9 cellular contexts compared by ENCODE assay signal in the genomic region with DNA sequence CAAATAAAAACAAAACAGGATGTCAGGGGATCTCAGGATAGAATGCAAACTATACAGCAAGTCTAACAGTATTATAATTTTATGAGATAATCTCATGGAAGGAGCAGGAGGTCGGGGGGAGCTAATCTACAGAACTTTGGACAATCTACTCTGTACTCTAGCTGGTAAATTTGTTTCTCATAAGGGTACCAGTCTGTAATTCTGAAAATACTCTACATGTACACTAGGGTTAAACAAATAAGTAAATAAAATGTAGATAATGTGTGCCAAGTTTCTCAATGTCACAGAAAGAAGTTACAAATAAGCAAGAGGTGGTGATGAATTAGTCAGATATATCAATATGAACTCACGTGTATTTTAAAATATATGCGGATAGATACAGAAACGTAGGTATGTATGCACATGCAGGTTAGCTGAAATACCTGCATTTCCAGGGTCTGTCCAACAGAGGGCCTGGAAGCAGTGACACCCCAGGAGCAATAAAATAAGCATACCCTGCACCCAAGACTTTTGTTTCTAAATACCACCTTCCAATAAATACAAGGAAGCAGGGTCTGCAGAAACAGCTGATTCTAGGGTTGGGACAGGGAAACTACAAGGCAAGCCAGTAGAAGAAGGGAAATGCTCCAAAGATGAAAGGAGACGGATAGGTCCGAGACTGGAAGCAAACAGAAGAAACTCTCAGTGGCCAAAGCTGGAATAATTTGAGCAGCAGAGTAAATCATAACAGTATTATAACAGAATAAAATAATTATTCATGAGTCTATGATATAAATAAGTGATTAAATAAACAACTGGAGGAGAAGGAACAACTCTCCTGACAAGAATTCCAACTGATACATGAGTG. TPM values are rescaled to one million over a fixed set of nuclear protein-coding genes. Genes with fewer than 3 reads are reported as not detected.
A peak's percentile ranks its signal among the peaks of the same experiment; 100 is the strongest.
DNase-seq lines count a peak whose midpoint lies in the region; ATAC-seq and TF ChIP-seq lines count a peak whose summit lies in the region.
"Had no signal": no experiment of that assay in that cellular context is flagged by ENCODE, and none has a peak within 500 bp of the region (broad histone marks: within the 10 kb centered on the region; RNA-seq: fewer than 3 reads in every experiment).

No MANE protein-coding gene starts in this region.

- TF ChIP-seq CTCF in dorsolateral prefrontal cortex (IDR thresholded peaks at IDR 0.05 in 54 of 56, conservative IDR thresholded peaks at IDR 0.05 in 2 of 56; ENCODE audit: low read depth in 1 of 56, partially characterized antibody in 56 of 56): peak in 53 of 56 donors; percentile 28 to 65 (median 46)

- H3K27me3 ChIP-seq in dorsolateral prefrontal cortex: no peaks in the 10 kb centered on the region

- no peak overlapping the region for H3K4me3 ChIP-seq in dorsolateral prefrontal cortex
- H3K4me3 ChIP-seq: SK-N-MC had no signal

- peak; percentile 62 for ATAC-seq in HG03571 (IDR thresholded peaks at IDR 0.05; ENCODE audit: unreplicated experiment)
- peak; percentile 44 to 50 for ATAC-seq in natural killer cell treated with Interleukin-12 subunit alpha and Interleukin-12 subunit beta and Interleukin-15 and Interleukin-18, amount 100 ng/mL, for 72 hours
- no peak for ATAC-seq in GM21528 (IDR thresholded peaks at IDR 0.05; ENCODE audit: low FRiP score, unreplicated experiment)

- peaks cover 46 to 47% of the 10 kb centered on the region in 2 donors for H3K4me1 Mint-ChIP-seq in natural killer cell treated with Interleukin-12 subunit alpha and Interleukin-12 subunit beta and Interleukin-15 and Interleukin-18, amount 100 ng/mL, for 72 hours (ENCODE audit: low read depth in 2 of 2)

- no peaks in the 10 kb centered on the region for H3K36me3 Mint-ChIP-seq in natural killer cell treated with Interleukin-12 subunit alpha and Interleukin-12 subunit beta and Interleukin-15 and Interleukin-18, amount 100 ng/mL, for 72 hours

- H3K27ac ChIP-seq in dorsolateral prefrontal cortex: no peak overlapping the region

- DNase-seq in CD1c-positive myeloid dendritic cell (ENCODE audit: extremely low spot score) (peak; percentile 56), GM19238 (ENCODE audit: insufficient read length, low spot score) (peak; percentile 15), dorsolateral prefrontal cortex (peak in 1 of 10 donors; percentile 6), mesenteric fat pad (ENCODE audit: low spot score) (no peak)
- peak; percentile 41 for DNase-seq in activated CD4-positive, alpha-beta T cell treated with anti-CD3 and anti-CD28 coated beads for 1 hour
- no peak for DNase-seq in natural killer cell treated with Interleukin-12 subunit alpha and Interleukin-12 subunit beta and Interleukin-15 and Interleukin-18, amount 100 ng/mL, for 72 hours (ENCODE audit: low spot score)

- H3K27ac Mint-ChIP-seq in natural killer cell treated with Interleukin-12 subunit alpha and Interleukin-12 subunit beta and Interleukin-15 and Interleukin-18, amount 100 ng/mL, for 72 hours: peak overlapping the region; percentile 90 to 99

- intact Hi-C loops in dorsolateral prefrontal cortex (cut with DNase I): no loop called here

- no peaks in the 10 kb centered on the region for H3K9me3 Mint-ChIP-seq in natural killer cell treated with Interleukin-12 subunit alpha and Interleukin-12 subunit beta and Interleukin-15 and Interleukin-18, amount 100 ng/mL, for 72 hours

- H3K4me3 Mint-ChIP-seq in natural killer cell treated with Interleukin-12 subunit alpha and Interleukin-12 subunit beta and Interleukin-15 and Interleukin-18, amount 100 ng/mL, for 72 hours: peak overlapping the region; percentile 84

- no peaks in the 10 kb centered on the region for H3K27me3 Mint-ChIP-seq in natural killer cell treated with Interleukin-12 subunit alpha and Interleukin-12 subunit beta and Interleukin-15 and Interleukin-18, amount 100 ng/mL, for 72 hours

RNA-seq across cellular contexts. Expression of a gene that starts 27.8 kb away (rescaled TPM):
- total RNA-seq in dorsolateral prefrontal cortex: 1 to 10 TPM in 119 of 120 experiments, under 1 TPM in 1; 0.97 to 6.7 (median 2.9) TPM
- 100 to 1,000 TPM in 1 of 2 donors, 10 to 100 TPM in 1; 70.6 to 113 TPM for total RNA-seq in natural killer cell treated with Interleukin-12 subunit alpha and Interleukin-12 subunit beta and Interleukin-15 and Interleukin-18, amount 100 ng/mL, for 72 hours
- total RNA-seq in mesenteric fat pad: 2.3 TPM

Comparison
In these comparisons a context has a peak if more than half of its experiments do, and no peak if none do; other contexts are left out.
1. DNase-seq: peak in CD1c-positive myeloid dendritic cell (single experiment), GM19238 (single experiment) and activated CD4-positive, alpha-beta T cell treated with anti-CD3 and anti-CD28 coated beads for 1 hour (single experiment); none in natural killer cell treated with Interleukin-12 subunit alpha and Interleukin-12 subunit beta and Interleukin-15 and Interleukin-18, amount 100 ng/mL, for 72 hours (single experiment) and mesenteric fat pad (single experiment).
2. RNA of a gene that starts 27.8 kb away (total RNA-seq): 70.6 to 113 TPM in natural killer cell treated with Interleukin-12 subunit alpha and Interleukin-12 subunit beta and Interleukin-15 and Interleukin-18, amount 100 ng/mL, for 72 hours; 0.97 to 6.7 TPM in dorsolateral prefrontal cortex and 2.3 TPM in mesenteric fat pad (single experiment); every median in the first group is over 4 times any median in the second.